In genomic region chr20:38854654-38855066, GRCh38 we compare ENCODE assay signal across 20 cellular contexts. TPM values are rescaled to one million over a fixed set of nuclear protein-coding genes. Genes with fewer than 3 reads are reported as not detected.
DNase-seq lines count a peak whose midpoint lies in the region; ATAC-seq lines count a peak whose summit lies in the region.
"Had no signal": no experiment of that assay in that cellular context is flagged by ENCODE, and none has a peak within 500 bp of the region (broad histone marks: within the 10 kb centered on the region; RNA-seq: fewer than 3 reads in every experiment).

No MANE protein-coding gene starts in this region.

- H3K27ac Mint-ChIP-seq in activated naive CD4-positive, alpha-beta T cell treated with anti-CD3 and anti-CD28 coated beads, Interleukin-2, amount 10 ng/mL, durations not matched to agents 7 days and 5 days: peak overlapping the region; percentile 30
- peak overlapping the region; percentile 77 to 98 (median 82) for H3K27ac Mint-ChIP-seq in IgD-negative memory B cell
- peak overlapping the region; percentile 91 for H3K27ac Mint-ChIP-seq in activated T-helper 17 cell treated with anti-CD3 and anti-CD28 coated beads, Interleukin-2, amount 50 U/mL, for 72 hours
- peak overlapping the region; percentile 82 for H3K27ac Mint-ChIP-seq in stimulated activated effector memory CD8-positive, alpha-beta T cell treated with anti-CD3 and anti-CD28 coated beads, Interleukin-12 subunit alpha, Interleukin-12 subunit beta, amount 100 ng/mL, for 72 hours
- H3K27ac Mint-ChIP-seq: T-helper 1 cell treated with Interleukin-12 subunit alpha and Interleukin-12 subunit beta and Interleukin-4 antibody, amounts not matched to agents 30 μg/mL and 1 μg/mL, for 36 hours had no signal

- H3K4me1 Mint-ChIP-seq in activated naive CD4-positive, alpha-beta T cell treated with anti-CD3 and anti-CD28 coated beads, Interleukin-2, amount 10 ng/mL, durations not matched to agents 7 days and 5 days: peaks cover 60% of the 10 kb centered on the region
- peaks cover 60 to 72% (median 65%) of the 10 kb centered on the region in 3 donors for H3K4me1 Mint-ChIP-seq in IgD-negative memory B cell
- peaks cover 44% of the 10 kb centered on the region for H3K4me1 Mint-ChIP-seq in activated T-helper 17 cell treated with anti-CD3 and anti-CD28 coated beads, Interleukin-2, amount 50 U/mL, for 72 hours
- peaks cover 66% of the 10 kb centered on the region for H3K4me1 Mint-ChIP-seq in stimulated activated effector memory CD8-positive, alpha-beta T cell treated with anti-CD3 and anti-CD28 coated beads, Interleukin-12 subunit alpha, Interleukin-12 subunit beta, amount 100 ng/mL, for 72 hours

- no peaks in the 10 kb centered on the region for H3K27me3 Mint-ChIP-seq in activated naive CD4-positive, alpha-beta T cell treated with anti-CD3 and anti-CD28 coated beads, Interleukin-2, amount 10 ng/mL, durations not matched to agents 7 days and 5 days
- H3K27me3 Mint-ChIP-seq in IgD-negative memory B cell: no peaks in the 10 kb centered on the region
- no peaks in the 10 kb centered on the region for H3K27me3 Mint-ChIP-seq in activated T-helper 17 cell treated with anti-CD3 and anti-CD28 coated beads, Interleukin-2, amount 50 U/mL, for 72 hours
- H3K27me3 Mint-ChIP-seq: naive thymus-derived CD8-positive, alpha-beta T cell had no signal

- DNase-seq in activated naive CD4-positive, alpha-beta T cell treated with anti-CD3 and anti-CD28 coated beads, Interleukin-2, amount 10 ng/mL, durations not matched to agents 7 days and 5 days: no peak
- DNase-seq in activated naive CD4-positive, alpha-beta T cell treated with anti-CD3 and anti-CD28 coated beads, Interleukin-2, amount 50 U/mL, for 16 hours: no peak
- DNase-seq in stimulated activated effector memory CD8-positive, alpha-beta T cell treated with anti-CD3 and anti-CD28 coated beads, Interleukin-12 subunit alpha, Interleukin-12 subunit beta, amount 100 ng/mL, for 72 hours (ENCODE audit: low spot score in 2 of 2): no peak
- DNase-seq in DMS79 treated with DMSO at 0.1 percent for 48 hours (lab: John Stamatoyannopoulos, UW): no peak
- DNase-seq: activated gamma-delta T cell treated with Interleukin-2 at 50 U/mL for 16 hours; KG1; left ventricle myocardium inferior; naive thymus-derived CD8-positive, alpha-beta T cell; NCI-H146; NCI-H510A treated with DMSO at 0.1 percent for 48 hours; small intestine; stimulated activated CD4-positive, alpha-beta T cell treated with anti-CD3 and anti-CD28 coated beads, Interleukin-2, amount 100 ng/mL, for 24 hours had no signal

- no peak for ATAC-seq in activated T-helper 17 cell treated with anti-CD3 and anti-CD28 coated beads, Interleukin-2, amount 50 U/mL, for 72 hours (replicated peaks)
- no peak for ATAC-seq in stimulated activated effector memory CD8-positive, alpha-beta T cell treated with anti-CD3 and anti-CD28 coated beads, Interleukin-12 subunit alpha, Interleukin-12 subunit beta, amount 100 ng/mL, for 72 hours
- ATAC-seq in GM18861 (IDR thresholded peaks at IDR 0.05; ENCODE audit: unreplicated experiment) (no peak), HG03108 (IDR thresholded peaks at IDR 0.05; ENCODE audit: unreplicated experiment) (no peak)
- ATAC-seq: naive thymus-derived CD8-positive, alpha-beta T cell had no signal

- H3K9me3 Mint-ChIP-seq in activated naive CD4-positive, alpha-beta T cell treated with anti-CD3 and anti-CD28 coated beads, Interleukin-2, amount 10 ng/mL, durations not matched to agents 7 days and 5 days: no peaks in the 10 kb centered on the region
- H3K9me3 Mint-ChIP-seq in IgD-negative memory B cell: no peaks in the 10 kb centered on the region
- no peaks in the 10 kb centered on the region for H3K9me3 Mint-ChIP-seq in activated T-helper 17 cell treated with anti-CD3 and anti-CD28 coated beads, Interleukin-2, amount 50 U/mL, for 72 hours
- no peaks in the 10 kb centered on the region for H3K9me3 Mint-ChIP-seq in stimulated activated effector memory CD8-positive, alpha-beta T cell treated with anti-CD3 and anti-CD28 coated beads, Interleukin-12 subunit alpha, Interleukin-12 subunit beta, amount 100 ng/mL, for 72 hours
- H3K9me3 Mint-ChIP-seq: naive thymus-derived CD8-positive, alpha-beta T cell; T-helper 1 cell treated with Interleukin-12 subunit alpha and Interleukin-12 subunit beta and Interleukin-4 antibody, amounts not matched to agents 30 μg/mL and 1 μg/mL, for 36 hours had no signal

- CTCF ChIA-PET in activated naive CD4-positive, alpha-beta T cell treated with anti-CD3 and anti-CD28 coated beads, Interleukin-2, amount 10 ng/mL, durations not matched to agents 7 days and 5 days (lab: Charles Lee): no interaction called here

- no peak overlapping the region for H3K4me3 Mint-ChIP-seq in activated naive CD4-positive, alpha-beta T cell treated with anti-CD3 and anti-CD28 coated beads, Interleukin-2, amount 10 ng/mL, durations not matched to agents 7 days and 5 days
- H3K4me3 Mint-ChIP-seq in IgD-negative memory B cell: peak overlapping the region in 1 of 4 donors; percentile 61
- peak overlapping the region; percentile 16 for H3K4me3 Mint-ChIP-seq in activated T-helper 17 cell treated with anti-CD3 and anti-CD28 coated beads, Interleukin-2, amount 50 U/mL, for 72 hours
- H3K4me3 Mint-ChIP-seq in stimulated activated effector memory CD8-positive, alpha-beta T cell treated with anti-CD3 and anti-CD28 coated beads, Interleukin-12 subunit alpha, Interleukin-12 subunit beta, amount 100 ng/mL, for 72 hours: no peak overlapping the region
- H3K4me3 Mint-ChIP-seq: naive thymus-derived CD8-positive, alpha-beta T cell; T-helper 1 cell treated with Interleukin-12 subunit alpha and Interleukin-12 subunit beta and Interleukin-4 antibody, amounts not matched to agents 30 μg/mL and 1 μg/mL, for 36 hours had no signal

- peaks cover 58% of the 10 kb centered on the region for H3K36me3 Mint-ChIP-seq in activated naive CD4-positive, alpha-beta T cell treated with anti-CD3 and anti-CD28 coated beads, Interleukin-2, amount 10 ng/mL, durations not matched to agents 7 days and 5 days
- peaks cover 6% of the 10 kb centered on the region for H3K36me3 Mint-ChIP-seq in IgD-negative memory B cell
- peaks cover 55% of the 10 kb centered on the region for H3K36me3 Mint-ChIP-seq in activated T-helper 17 cell treated with anti-CD3 and anti-CD28 coated beads, Interleukin-2, amount 50 U/mL, for 72 hours (ENCODE audit: low read depth)
- H3K36me3 Mint-ChIP-seq in stimulated activated effector memory CD8-positive, alpha-beta T cell treated with anti-CD3 and anti-CD28 coated beads, Interleukin-12 subunit alpha, Interleukin-12 subunit beta, amount 100 ng/mL, for 72 hours: peaks cover 39% of the 10 kb centered on the region

RNA-seq across cellular contexts. Expression of gene PPP1R16B, which starts 49.2 kb away (rescaled TPM):
- 68.0 TPM for polyA plus RNA-seq in IgD-negative memory B cell
- total RNA-seq in activated T-helper 17 cell treated with anti-CD3 and anti-CD28 coated beads, Interleukin-2, amount 50 U/mL, for 72 hours: 10 to 100 TPM; 77.2 to 79.5 TPM
- total RNA-seq: G401 had no signal
- polyA plus RNA-seq: cardiac muscle cell, fibroblast of lung had no signal

Comparison
In these comparisons a context has a peak if more than half of its experiments do, and no peak if none do; other contexts are left out.
1. H3K27ac Mint-ChIP-seq: peak in every context shown above with its lines; median percentile 91 in activated T-helper 17 cell treated with anti-CD3 and anti-CD28 coated beads, Interleukin-2, amount 50 U/mL, for 72 hours; 82 in IgD-negative memory B cell; 82 in stimulated activated effector memory CD8-positive, alpha-beta T cell treated with anti-CD3 and anti-CD28 coated beads, Interleukin-12 subunit alpha, Interleukin-12 subunit beta, amount 100 ng/mL, for 72 hours; 30 in activated naive CD4-positive, alpha-beta T cell treated with anti-CD3 and anti-CD28 coated beads, Interleukin-2, amount 10 ng/mL, durations not matched to agents 7 days and 5 days.